Comparison of ENCODE assay signal across 21 cellular contexts in the genomic region with DNA sequence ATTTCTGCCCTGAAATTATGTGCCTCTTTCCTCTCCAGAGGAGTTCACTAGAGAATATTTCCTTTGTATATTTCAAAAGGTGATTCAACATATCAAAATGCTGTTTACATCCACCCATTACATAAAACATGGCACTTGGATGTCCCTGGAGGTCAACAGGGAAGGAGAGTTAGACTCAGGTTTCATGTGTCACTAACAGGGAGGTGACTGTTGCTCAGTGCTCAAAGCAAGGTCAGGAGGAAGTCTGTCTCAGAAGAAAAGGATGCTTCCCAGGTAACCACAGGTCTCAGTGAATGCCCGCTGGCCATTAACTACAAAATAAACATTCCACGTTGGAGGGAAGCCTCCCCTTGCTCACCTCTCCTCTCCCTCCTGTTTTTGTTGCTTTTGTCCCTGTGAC.
DNase-seq lines count a peak whose midpoint lies in the region; ATAC-seq and TF ChIP-seq lines count a peak whose summit lies in the region.
"Had no signal": no experiment of that assay in that cellular context is flagged by ENCODE, and none has a peak within 500 bp of the region (broad histone marks: within the 10 kb centered on the region; RNA-seq: fewer than 3 reads in every experiment).

No MANE protein-coding gene starts in this region.

- 41% methylated on average over 2 of the region's 2 CpGs for WGBS in prostate gland
- WGBS in suprapubic skin: 64% methylated on average over 2 of the region's 2 CpGs

- ATAC-seq in GM21515 (IDR thresholded peaks at IDR 0.05; ENCODE audit: unreplicated experiment): no peak
- ATAC-seq: effector memory CD8-positive, alpha-beta T cell; left lung; sciatic nerve had no signal

- H3K27me3 ChIP-seq in prostate gland (replicated peaks; ENCODE audit: insufficient read depth) (no peaks in the 10 kb centered on the region), suprapubic skin (no peaks in the 10 kb centered on the region)
- H3K27me3 ChIP-seq: left lung had no signal

- CTCF ChIA-PET in RWPE1 (lab: Yijun Ruan, JAX): no interaction called here

- no peaks in the 10 kb centered on the region for H3K9me3 ChIP-seq in prostate gland
- no peaks in the 10 kb centered on the region for H3K9me3 ChIP-seq in suprapubic skin
- H3K9me3 ChIP-seq: Caco-2, left lung had no signal

- DNase-seq in COR-L47 (lab: John Stamatoyannopoulos, UW) (peak; percentile 31), HT1080 (ENCODE audit: low read depth) (peak; percentile 62), RWPE1 (ENCODE audit: low spot score) (peak; percentile 20), kidney glomerular epithelial cell (lab: John Stamatoyannopoulos, UW) (peak; percentile 65), NCI-H1092 treated with DMSO at 0.1 percent for 48 hours (lab: John Stamatoyannopoulos, UW) (no peak), prostate gland (ENCODE audit: low spot score) (no peak), suprapubic skin (ENCODE audit: low spot score in 2 of 2) (no peak)
- DNase-seq: activated CD4-positive, alpha-beta T cell treated with anti-CD3 and anti-CD28 coated beads for 48 hours; activated CD8-positive, alpha-beta memory T cell treated with anti-CD3 and anti-CD28 coated beads, Interleukin-2, amount 50 U/mL, for 48 hours; aorta; Caco-2; effector memory CD8-positive, alpha-beta T cell; GDM1; left lung; NCI-H1694 treated with DMSO at 0.1 percent for 48 hours; NCI-H526; occipital lobe; stimulated activated CD4-positive, alpha-beta T cell treated with anti-CD3 and anti-CD28 coated beads, Interleukin-2, amount 100 ng/mL, for 24 hours had no signal

- H3K36me3 ChIP-seq in prostate gland (no peaks in the 10 kb centered on the region), suprapubic skin (no peaks in the 10 kb centered on the region)
- H3K36me3 ChIP-seq: left lung had no signal

- H3K27ac ChIP-seq in RWPE1: no peak overlapping the region
- H3K27ac ChIP-seq in prostate gland: no peak overlapping the region
- no peak overlapping the region for H3K27ac ChIP-seq in suprapubic skin
- H3K27ac ChIP-seq: KMS-11, left lung had no signal

- no peaks in the 10 kb centered on the region for H3K4me1 ChIP-seq in prostate gland (replicated peaks)
- H3K4me1 ChIP-seq in suprapubic skin: peaks cover 5% of the 10 kb centered on the region
- H3K4me1 ChIP-seq: left lung had no signal

- TF ChIP-seq CTCF in RWPE1 (conservative IDR thresholded peaks at IDR 0.05; ENCODE audit: low read depth): no peak
- TF ChIP-seq CTCF in prostate gland (IDR thresholded peaks at IDR 0.05): no peak
- no peak for TF ChIP-seq CTCF in suprapubic skin (IDR thresholded peaks at IDR 0.05)

- intact Hi-C loops in prostate gland (cut with DNase I): no loop called here

- H3K4me3 ChIP-seq in prostate gland (no peak overlapping the region), suprapubic skin (no peak overlapping the region)
- H3K4me3 ChIP-seq: left lung had no signal

- TF ChIP-seq EP300 in suprapubic skin (IDR thresholded peaks at IDR 0.05): no peak

- TF ChIP-seq POLR2A in prostate gland (IDR thresholded peaks at IDR 0.05) (no peak), suprapubic skin (IDR thresholded peaks at IDR 0.05) (no peak)

- POLR2A ChIA-PET in RWPE1 (lab: Yijun Ruan, JAX; ENCODE audit: low non-redundant PET): no interaction called here

Comparison
In these comparisons a context has a peak if more than half of its experiments do, and no peak if none do; other contexts are left out.
1. DNase-seq: peak in COR-L47 (single experiment), HT1080 (single experiment), RWPE1 (single experiment) and kidney glomerular epithelial cell (single experiment); none in NCI-H1092 treated with DMSO at 0.1 percent for 48 hours (single experiment), prostate gland (single experiment) and suprapubic skin (0 of 2).